ENCODE assay signal across 1 cellular context in the genomic region with DNA sequence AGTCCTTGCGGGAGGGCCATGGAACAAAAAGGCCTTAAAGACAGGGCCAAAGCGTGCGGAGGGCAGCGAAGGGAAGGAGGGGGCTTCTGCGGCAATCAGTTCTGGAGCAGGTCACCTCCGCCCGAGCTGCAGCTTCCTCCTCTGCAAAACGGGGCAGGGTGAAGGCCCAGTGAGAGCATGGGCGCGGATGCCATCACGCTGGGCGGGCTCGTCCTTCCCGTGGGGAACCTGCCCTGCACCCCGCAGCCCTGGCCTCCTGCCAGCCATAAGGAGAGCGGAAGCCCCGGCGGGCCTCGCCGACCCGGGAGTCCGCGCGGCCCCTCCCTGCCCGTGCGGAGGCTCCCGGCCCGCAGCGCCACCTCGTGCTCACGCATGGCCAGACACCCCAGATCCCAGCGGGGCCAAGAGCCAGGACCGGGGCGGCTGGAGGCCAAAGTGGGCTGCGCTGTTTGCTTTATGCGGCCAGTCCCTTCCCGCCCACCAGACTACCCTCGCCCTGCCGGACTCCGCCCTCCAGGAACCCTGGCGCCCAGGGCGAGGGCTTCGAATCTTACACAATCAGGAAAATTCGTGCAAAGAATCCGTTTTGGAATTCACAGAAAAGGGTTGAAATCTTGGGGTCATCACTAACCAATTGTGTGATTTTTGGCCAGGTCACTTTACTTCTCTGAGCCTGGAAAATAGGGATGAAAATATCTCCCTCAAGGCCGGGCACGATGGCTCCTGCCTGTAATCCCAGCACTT.
TF ChIP-seq lines count a peak whose summit lies in the region.

No MANE protein-coding gene starts in this region.

TF ChIP-seq in HepG2, 621 proteins besides CTCF, POLR2A, EP300 and RAD21 (continued from another document and continues in another):
- TF ChIP-seq ZSCAN21 (CRISPR knock-in tag; IDR thresholded peaks at IDR 0.05; ENCODE audit: borderline replicate concordance) (peak; percentile 51; the same call in 1 of the 2 replicates), TOE1 (CRISPR knock-in tag; IDR thresholded peaks at IDR 0.05) (no peak), AFF4 (CRISPR knock-in tag; IDR thresholded peaks at IDR 0.05) (no peak), ARID4A (CRISPR knock-in tag; IDR thresholded peaks at IDR 0.05; ENCODE audit: borderline replicate concordance) (peak; percentile 56; the same call in 1 of the 2 replicates), NONO (IDR thresholded peaks at IDR 0.05) (no peak), NONO (CRISPR knock-in tag; conservative IDR thresholded peaks at IDR 0.05) (peak; percentile 82), SIX4 (CRISPR knock-in tag; IDR thresholded peaks at IDR 0.05) (no peak), CAMTA2 (CRISPR knock-in tag; IDR thresholded peaks at IDR 0.05; ENCODE audit: borderline replicate concordance) (no peak), ZNF7 (CRISPR knock-in tag; IDR thresholded peaks at IDR 0.05) (no peak), SOX13 (IDR thresholded peaks at IDR 0.05) (no peak), SOX13 (CRISPR knock-in tag; conservative IDR thresholded peaks at IDR 0.05 in 1 of 2, IDR thresholded peaks at IDR 0.05 in 1 of 2) (peak in 1 of 2 experiments; percentile 47; a peak in 2 of 4 replicates), NKX3-1 (CRISPR knock-in tag; IDR thresholded peaks at IDR 0.05) (no peak), ZNF484 (CRISPR knock-in tag; IDR thresholded peaks at IDR 0.05; ENCODE audit: borderline replicate concordance, low read depth) (no peak), ISX (CRISPR knock-in tag; conservative IDR thresholded peaks at IDR 0.05) (no peak), BORCS8-MEF2B (CRISPR knock-in tag; IDR thresholded peaks at IDR 0.05) (peak; percentile 50; the same call in 1 of the 2 replicates), ZNF296 (CRISPR knock-in tag; conservative IDR thresholded peaks at IDR 0.05) (no peak), ZMYM4 (CRISPR knock-in tag; IDR thresholded peaks at IDR 0.05) (peak; percentile 78; the same call in 1 of the 2 replicates), ZNF674 (CRISPR knock-in tag; IDR thresholded peaks at IDR 0.05; ENCODE audit: low read depth) (no peak), HNF4G (IDR thresholded peaks at IDR 0.05; ENCODE audit: borderline replicate concordance, low read depth, low read length) (peak; percentile 25; the same call in 1 of the 2 replicates), HNF4G (CRISPR knock-in tag; IDR thresholded peaks at IDR 0.05; ENCODE audit: borderline replicate concordance, low read depth) (no peak; the same call in 1 of the 2 replicates), EEA1 (CRISPR knock-in tag; IDR thresholded peaks at IDR 0.05; ENCODE audit: borderline replicate concordance) (0 out of 2 replicates have a peak, but pooled peaks have one; percentile 26), GATA4 (IDR thresholded peaks at IDR 0.05; ENCODE audit: borderline replicate concordance, low read depth) (no peak), TRAFD1 (CRISPR knock-in tag; IDR thresholded peaks at IDR 0.05; ENCODE audit: borderline replicate concordance) (no peak), MATR3 (CRISPR knock-in tag; IDR thresholded peaks at IDR 0.05) (no peak), ZSCAN30 (CRISPR knock-in tag; IDR thresholded peaks at IDR 0.05) (no peak), CREB3 (CRISPR knock-in tag; IDR thresholded peaks at IDR 0.05) (no peak), ZNF891 (CRISPR knock-in tag; IDR thresholded peaks at IDR 0.05) (peak; percentile 87; the same call in 1 of the 2 replicates)
- TF ChIP-seq, protein P1, sequence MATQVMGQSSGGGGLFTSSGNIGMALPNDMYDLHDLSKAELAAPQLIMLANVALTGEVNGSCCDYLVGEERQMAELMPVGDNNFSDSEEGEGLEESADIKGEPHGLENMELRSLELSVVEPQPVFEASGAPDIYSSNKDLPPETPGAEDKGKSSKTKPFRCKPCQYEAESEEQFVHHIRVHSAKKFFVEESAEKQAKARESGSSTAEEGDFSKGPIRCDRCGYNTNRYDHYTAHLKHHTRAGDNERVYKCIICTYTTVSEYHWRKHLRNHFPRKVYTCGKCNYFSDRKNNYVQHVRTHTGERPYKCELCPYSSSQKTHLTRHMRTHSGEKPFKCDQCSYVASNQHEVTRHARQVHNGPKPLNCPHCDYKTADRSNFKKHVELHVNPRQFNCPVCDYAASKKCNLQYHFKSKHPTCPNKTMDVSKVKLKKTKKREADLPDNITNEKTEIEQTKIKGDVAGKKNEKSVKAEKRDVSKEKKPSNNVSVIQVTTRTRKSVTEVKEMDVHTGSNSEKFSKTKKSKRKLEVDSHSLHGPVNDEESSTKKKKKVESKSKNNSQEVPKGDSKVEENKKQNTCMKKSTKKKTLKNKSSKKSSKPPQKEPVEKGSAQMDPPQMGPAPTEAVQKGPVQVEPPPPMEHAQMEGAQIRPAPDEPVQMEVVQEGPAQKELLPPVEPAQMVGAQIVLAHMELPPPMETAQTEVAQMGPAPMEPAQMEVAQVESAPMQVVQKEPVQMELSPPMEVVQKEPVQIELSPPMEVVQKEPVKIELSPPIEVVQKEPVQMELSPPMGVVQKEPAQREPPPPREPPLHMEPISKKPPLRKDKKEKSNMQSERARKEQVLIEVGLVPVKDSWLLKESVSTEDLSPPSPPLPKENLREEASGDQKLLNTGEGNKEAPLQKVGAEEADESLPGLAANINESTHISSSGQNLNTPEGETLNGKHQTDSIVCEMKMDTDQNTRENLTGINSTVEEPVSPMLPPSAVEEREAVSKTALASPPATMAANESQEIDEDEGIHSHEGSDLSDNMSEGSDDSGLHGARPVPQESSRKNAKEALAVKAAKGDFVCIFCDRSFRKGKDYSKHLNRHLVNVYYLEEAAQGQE (IDR thresholded peaks at IDR 0.05; ENCODE audit: borderline replicate concordance in 1 of 2, low read depth in 1 of 2, low read length in 2 of 2), result no peak
- TF ChIP-seq, protein P2, sequence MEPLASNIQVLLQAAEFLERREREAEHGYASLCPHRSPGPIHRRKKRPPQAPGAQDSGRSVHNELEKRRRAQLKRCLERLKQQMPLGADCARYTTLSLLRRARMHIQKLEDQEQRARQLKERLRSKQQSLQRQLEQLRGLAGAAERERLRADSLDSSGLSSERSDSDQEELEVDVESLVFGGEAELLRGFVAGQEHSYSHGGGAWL (CRISPR knock-in tag; IDR thresholded peaks at IDR 0.05), result 0 out of 2 replicates have a peak, but pooled peaks have one; percentile 37
- TF ChIP-seq, protein P3, sequence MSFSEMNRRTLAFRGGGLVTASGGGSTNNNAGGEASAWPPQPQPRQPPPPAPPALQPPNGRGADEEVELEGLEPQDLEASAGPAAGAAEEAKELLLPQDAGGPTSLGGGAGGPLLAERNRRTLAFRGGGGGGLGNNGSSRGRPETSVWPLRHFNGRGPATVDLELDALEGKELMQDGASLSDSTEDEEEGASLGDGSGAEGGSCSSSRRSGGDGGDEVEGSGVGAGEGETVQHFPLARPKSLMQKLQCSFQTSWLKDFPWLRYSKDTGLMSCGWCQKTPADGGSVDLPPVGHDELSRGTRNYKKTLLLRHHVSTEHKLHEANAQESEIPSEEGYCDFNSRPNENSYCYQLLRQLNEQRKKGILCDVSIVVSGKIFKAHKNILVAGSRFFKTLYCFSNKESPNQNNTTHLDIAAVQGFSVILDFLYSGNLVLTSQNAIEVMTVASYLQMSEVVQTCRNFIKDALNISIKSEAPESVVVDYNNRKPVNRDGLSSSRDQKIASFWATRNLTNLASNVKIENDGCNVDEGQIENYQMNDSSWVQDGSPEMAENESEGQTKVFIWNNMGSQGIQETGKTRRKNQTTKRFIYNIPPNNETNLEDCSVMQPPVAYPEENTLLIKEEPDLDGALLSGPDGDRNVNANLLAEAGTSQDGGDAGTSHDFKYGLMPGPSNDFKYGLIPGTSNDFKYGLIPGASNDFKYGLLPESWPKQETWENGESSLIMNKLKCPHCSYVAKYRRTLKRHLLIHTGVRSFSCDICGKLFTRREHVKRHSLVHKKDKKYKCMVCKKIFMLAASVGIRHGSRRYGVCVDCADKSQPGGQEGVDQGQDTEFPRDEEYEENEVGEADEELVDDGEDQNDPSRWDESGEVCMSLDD (CRISPR knock-in tag; IDR thresholded peaks at IDR 0.05; ENCODE audit: borderline replicate concordance), result no peak
- TF ChIP-seq, protein P4, sequence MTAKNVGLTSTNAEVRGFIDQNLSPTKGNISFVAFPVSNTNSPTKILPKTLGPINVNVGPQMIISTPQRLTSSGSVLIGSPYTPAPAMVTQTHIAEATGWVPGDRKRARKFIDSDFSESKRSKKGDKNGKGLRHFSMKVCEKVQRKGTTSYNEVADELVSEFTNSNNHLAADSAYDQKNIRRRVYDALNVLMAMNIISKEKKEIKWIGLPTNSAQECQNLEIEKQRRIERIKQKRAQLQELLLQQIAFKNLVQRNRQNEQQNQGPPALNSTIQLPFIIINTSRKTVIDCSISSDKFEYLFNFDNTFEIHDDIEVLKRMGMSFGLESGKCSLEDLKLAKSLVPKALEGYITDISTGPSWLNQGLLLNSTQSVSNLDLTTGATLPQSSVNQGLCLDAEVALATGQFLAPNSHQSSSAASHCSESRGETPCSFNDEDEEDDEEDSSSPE (CRISPR knock-in tag; IDR thresholded peaks at IDR 0.05), result no peak; the same call in 1 of the 2 replicates
